In the genomic region with DNA sequence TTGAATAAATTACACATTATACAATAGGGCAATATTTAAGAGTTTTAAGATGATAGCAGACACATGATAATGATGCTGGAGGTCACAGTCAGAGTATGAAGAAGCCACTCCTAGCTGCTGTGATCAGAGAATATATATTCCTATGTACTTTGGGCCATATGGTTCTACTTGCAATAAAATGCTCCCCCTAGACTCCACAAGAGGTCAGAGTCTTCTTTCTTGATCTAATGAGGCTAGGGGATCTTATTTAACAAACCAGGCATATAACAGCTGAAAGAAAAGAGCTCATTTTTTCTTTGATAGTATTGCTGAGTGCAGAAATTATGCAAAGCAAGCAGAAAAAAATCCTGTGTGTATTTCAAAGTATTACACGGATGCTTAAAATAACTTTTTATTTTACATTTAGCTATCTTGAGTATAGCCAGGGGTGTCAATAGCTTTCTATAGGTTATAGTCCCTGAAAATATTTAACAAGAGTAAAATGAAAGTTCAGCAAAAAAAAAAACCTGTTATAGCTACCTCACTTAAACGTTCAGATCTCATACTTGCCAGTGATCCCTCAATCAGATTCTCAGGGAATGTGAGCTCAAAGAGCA, we compare ENCODE assay signal across 2 cellular contexts.
TF ChIP-seq lines count a peak whose summit lies in the region.

No MANE protein-coding gene starts in this region.

TF ChIP-seq in HCT116, 20 proteins besides CTCF, POLR2A, EP300 and RAD21 (continued from another document):
- no peak for TF ChIP-seq POLR2AphosphoS5 (IDR thresholded peaks at IDR 0.05; ENCODE audit: low read depth, low read length)
- no peak for TF ChIP-seq JUND (IDR thresholded peaks at IDR 0.05)
- TF ChIP-seq ELF1 (IDR thresholded peaks at IDR 0.05; ENCODE audit: borderline replicate concordance, low read depth): no peak
- TF ChIP-seq CEBPB (IDR thresholded peaks at IDR 0.05; ENCODE audit: low read depth): no peak
- TF ChIP-seq YY1 (IDR thresholded peaks at IDR 0.05; ENCODE audit: extremely low read depth, insufficient replicate concordance, low read depth, low read length): no peak
- TF ChIP-seq SRF (IDR thresholded peaks at IDR 0.05; ENCODE audit: low read depth): no peak
- no peak for TF ChIP-seq EZH2 (IDR thresholded peaks at IDR 0.05)
- TF ChIP-seq EZH2phosphoT487 (IDR thresholded peaks at IDR 0.05; ENCODE audit: borderline replicate concordance): no peak
- no peak for TF ChIP-seq MAX (IDR thresholded peaks at IDR 0.05)
- no peak for TF ChIP-seq SIN3A (IDR thresholded peaks at IDR 0.05; ENCODE audit: low read depth)
- TF ChIP-seq EGR1 (IDR thresholded peaks at IDR 0.05; ENCODE audit: low read depth): no peak
- no peak for TF ChIP-seq SP1 (IDR thresholded peaks at IDR 0.05; ENCODE audit: low read depth)
- TF ChIP-seq, protein P1, sequence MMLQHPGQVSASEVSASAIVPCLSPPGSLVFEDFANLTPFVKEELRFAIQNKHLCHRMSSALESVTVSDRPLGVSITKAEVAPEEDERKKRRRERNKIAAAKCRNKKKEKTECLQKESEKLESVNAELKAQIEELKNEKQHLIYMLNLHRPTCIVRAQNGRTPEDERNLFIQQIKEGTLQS (IDR thresholded peaks at IDR 0.05): no peak
- TF ChIP-seq TCF7L2 (IDR thresholded peaks at IDR 0.05; ENCODE audit: borderline replicate concordance, extremely low read depth, insufficient read depth, insufficient read length): no peak
TF ChIP-seq in HCT116: peak in this region for 0.

TF ChIP-seq in SK-N-SH, 30 proteins besides CTCF, POLR2A, EP300 and RAD21 (continued from another document):
- TF ChIP-seq USF1 (IDR thresholded peaks at IDR 0.05; ENCODE audit: borderline replicate concordance, low read depth): no peak
- no peak for TF ChIP-seq SMC3 (IDR thresholded peaks at IDR 0.05; ENCODE audit: low read depth, low read length)
- no peak for TF ChIP-seq TEAD4 (IDR thresholded peaks at IDR 0.05; ENCODE audit: borderline replicate concordance, insufficient read depth)
- TF ChIP-seq RXRA (IDR thresholded peaks at IDR 0.05; ENCODE audit: borderline replicate concordance, low read depth): no peak
- TF ChIP-seq TAF1 (IDR thresholded peaks at IDR 0.05; ENCODE audit: borderline replicate concordance, low read depth, low read length): no peak
- TF ChIP-seq FOSL2 (IDR thresholded peaks at IDR 0.05; ENCODE audit: borderline replicate concordance, low read depth): no peak
- no peak for TF ChIP-seq NFIC (IDR thresholded peaks at IDR 0.05; ENCODE audit: borderline replicate concordance)
- TF ChIP-seq, protein P2, sequence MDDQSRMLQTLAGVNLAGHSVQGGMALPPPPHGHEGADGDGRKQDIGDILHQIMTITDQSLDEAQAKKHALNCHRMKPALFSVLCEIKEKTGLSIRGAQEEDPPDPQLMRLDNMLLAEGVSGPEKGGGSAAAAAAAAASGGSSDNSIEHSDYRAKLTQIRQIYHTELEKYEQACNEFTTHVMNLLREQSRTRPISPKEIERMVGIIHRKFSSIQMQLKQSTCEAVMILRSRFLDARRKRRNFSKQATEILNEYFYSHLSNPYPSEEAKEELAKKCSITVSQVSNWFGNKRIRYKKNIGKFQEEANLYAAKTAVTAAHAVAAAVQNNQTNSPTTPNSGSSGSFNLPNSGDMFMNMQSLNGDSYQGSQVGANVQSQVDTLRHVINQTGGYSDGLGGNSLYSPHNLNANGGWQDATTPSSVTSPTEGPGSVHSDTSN (IDR thresholded peaks at IDR 0.05): no peak
- TF ChIP-seq ELF1 (IDR thresholded peaks at IDR 0.05): no peak
- no peak for TF ChIP-seq SIN3A (IDR thresholded peaks at IDR 0.05; ENCODE audit: borderline replicate concordance, low read depth, low read length)
- no peak for TF ChIP-seq MAX (IDR thresholded peaks at IDR 0.05; ENCODE audit: low read depth)
- no peak for TF ChIP-seq REST (IDR thresholded peaks at IDR 0.05; ENCODE audit: low read depth, low read length)
- no peak for TF ChIP-seq EZH2phosphoT487 (IDR thresholded peaks at IDR 0.05; ENCODE audit: borderline replicate concordance, low read depth)
- TF ChIP-seq CHD2 (IDR thresholded peaks at IDR 0.05; ENCODE audit: low read length, partially characterized antibody): no peak
- TF ChIP-seq NRF1 (IDR thresholded peaks at IDR 0.05; ENCODE audit: low read depth, low read length): no peak
- TF ChIP-seq RFX5 (IDR thresholded peaks at IDR 0.05; ENCODE audit: low read length): no peak
